8 cellular contexts compared by ENCODE assay signal in the genomic region with DNA sequence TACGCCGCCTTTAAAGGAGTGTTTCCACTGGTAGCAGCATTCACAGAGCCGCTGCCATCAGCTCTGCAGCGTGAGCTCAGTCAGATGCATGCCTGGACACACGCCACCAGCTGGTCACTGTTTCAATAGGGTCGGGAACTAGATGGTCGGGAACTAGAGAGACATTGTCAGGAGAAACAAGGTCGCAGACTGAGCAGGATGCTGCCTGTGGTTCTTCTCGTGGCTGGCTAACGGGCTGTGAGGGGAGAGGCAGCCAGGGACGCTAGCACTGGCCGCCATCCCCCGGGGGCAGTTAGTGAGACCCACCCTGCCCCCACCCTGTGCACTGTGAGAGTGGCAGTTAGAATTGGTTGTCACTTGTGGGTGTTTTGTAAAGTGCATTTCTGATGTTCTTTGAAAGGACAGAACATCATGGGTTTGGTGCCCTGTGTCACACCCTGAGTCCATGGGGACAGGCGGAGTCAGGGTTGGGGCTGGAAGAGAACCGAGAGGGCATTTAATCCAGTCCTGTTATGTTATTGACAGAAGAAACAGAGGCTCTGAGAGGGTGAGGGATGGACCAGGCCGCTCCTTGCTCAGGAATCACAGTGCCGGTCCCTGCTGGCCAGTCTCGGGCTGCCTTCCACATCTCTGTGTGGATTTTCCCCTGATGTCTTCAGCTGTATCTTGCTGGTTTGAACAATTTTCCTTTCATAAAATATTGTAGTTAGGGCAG.
DNase-seq lines count a peak whose midpoint lies in the region; ATAC-seq, FAIRE-seq and TF ChIP-seq lines count a peak whose summit lies in the region.

No MANE protein-coding gene starts in this region.

- H4K20me1 ChIP-seq in GM23338 (replicated peaks; ENCODE audit: insufficient read depth) = no peaks in the 10 kb centered on the region

- peaks cover 11% of the 10 kb centered on the region; the same call in 1 of the 2 replicates for H3K9me2 ChIP-seq in GM23338 (ENCODE audit: insufficient read depth)

- no peaks in the 10 kb centered on the region for H3K36me3 Mint-ChIP-seq in GM23338 (ENCODE audit: low read depth)

- H2AFZ ChIP-seq in GM23338 = no peak overlapping the region

- ATAC-seq in GM23338 (peak; percentile 86), GM21825 (IDR thresholded peaks at IDR 0.05; ENCODE audit: unreplicated experiment) (no peak)

- H3K4me1 Mint-ChIP-seq in GM23338 = peaks cover 40% of the 10 kb centered on the region

- H3K9me3 Mint-ChIP-seq in GM23338 = no peaks in the 10 kb centered on the region

- no peak overlapping the region for H3K4me3 Mint-ChIP-seq in GM23338

- no peaks in the 10 kb centered on the region for H3K27me3 ChIP-seq in GM23338 (ENCODE audit: insufficient read depth)

- TF ChIP-seq CTCF in GM23338 (conservative IDR thresholded peaks at IDR 0.05; ENCODE audit: low read depth in 2 of 2) (peak; percentile 47 to 71), RWPE1 (conservative IDR thresholded peaks at IDR 0.05; ENCODE audit: low read depth) (no peak), fibroblast of pulmonary artery (IDR thresholded peaks at IDR 0.05; ENCODE audit: low read length, missing control alignments) (peak; percentile 42)

- peak; percentile 82 for DNase-seq in GM23338 (ENCODE audit: low spot score)
- DNase-seq in RWPE1 (ENCODE audit: low spot score) = peak; percentile 17
- peak; percentile 42 for DNase-seq in fibroblast of pulmonary artery (ENCODE audit: low read depth)
- peak in 54 of 56 donors; percentile 23 to 90 (median 72) for DNase-seq in nucleus accumbens (lab: John Stamatoyannopoulos, UW)
- no peak for DNase-seq in NCI-H774 (lab: John Stamatoyannopoulos, UW)
- no peak for DNase-seq in GM12891 (ENCODE audit: insufficient read length, low spot score)
- no peak for DNase-seq in activated naive CD4-positive, alpha-beta T cell treated with anti-CD3 and anti-CD28 coated beads, Interleukin-2, amount 50 U/mL, for 16 hours

- no peak for FAIRE-seq in GM12891 (lab: Jason Lieb, UNC)

- CTCF ChIA-PET in RWPE1 (lab: Yijun Ruan, JAX) = no interaction called here

- H3K36me3 ChIP-seq in GM23338 (ENCODE audit: insufficient read depth) = no peaks in the 10 kb centered on the region

- POLR2A ChIA-PET in RWPE1 (lab: Yijun Ruan, JAX; ENCODE audit: low non-redundant PET) = no interaction called here

- no peak overlapping the region for H3K27ac ChIP-seq in GM23338 (ENCODE audit: low read depth)
- no peak overlapping the region for H3K27ac ChIP-seq in RWPE1

- H3K4me1 ChIP-seq in GM23338 (ENCODE audit: insufficient read depth) = peaks cover 38% of the 10 kb centered on the region

- H3K4me3 ChIP-seq in GM23338 (no peak overlapping the region), fibroblast of pulmonary artery (replicated peaks; ENCODE audit: low read depth, low read length) (no peak overlapping the region)

- H3K27me3 Mint-ChIP-seq in GM23338 (ENCODE audit: insufficient read depth, low read depth, poor library complexity) = peaks cover 10% of the 10 kb centered on the region

- no peak overlapping the region for H3K4me2 ChIP-seq in GM23338

- peak overlapping the region; percentile 59; the same call in 1 of the 2 replicates for H3K27ac Mint-ChIP-seq in GM23338

- H3F3A ChIP-seq in GM23338 (replicated peaks; ENCODE audit: low read depth) = no peaks in the 10 kb centered on the region

- no peak for TF ChIP-seq POLR2A in GM12891 (IDR thresholded peaks at IDR 0.05; ENCODE audit: low read depth, low read length)

- H3K79me2 ChIP-seq in GM23338 (replicated peaks; ENCODE audit: insufficient read depth) = no peaks in the 10 kb centered on the region

TF ChIP-seq in GM23338, 12 proteins besides CTCF, POLR2A, EP300 and RAD21 (continues in another document):
- no peak for TF ChIP-seq EZH2 (IDR thresholded peaks at IDR 0.05; ENCODE audit: low read depth, unreplicated experiment)
- no peak for TF ChIP-seq JUNB (IDR thresholded peaks at IDR 0.05; ENCODE audit: unreplicated experiment)
- no peak for TF ChIP-seq STAT1 (IDR thresholded peaks at IDR 0.05; ENCODE audit: unreplicated experiment)
- no peak for TF ChIP-seq ZNF114 (CRISPR knock-in tag; IDR thresholded peaks at IDR 0.05)

TF ChIP-seq in GM12891, 5 proteins besides CTCF, POLR2A, EP300 and RAD21:
- TF ChIP-seq SPI1 (IDR thresholded peaks at IDR 0.05; ENCODE audit: low read depth, low read length) (no peak), POLR2AphosphoS5 (IDR thresholded peaks at IDR 0.05; ENCODE audit: low read depth, low read length) (no peak), PAX5 (IDR thresholded peaks at IDR 0.05; ENCODE audit: insufficient read depth, low read length, severe bottlenecking) (no peak), TAF1 (IDR thresholded peaks at IDR 0.05; ENCODE audit: low read depth, low read length) (no peak), POU2F2 (IDR thresholded peaks at IDR 0.05; ENCODE audit: low read depth, low read length) (no peak)

Comparison
In these comparisons a context has a peak if more than half of its experiments do, and no peak if none do; other contexts are left out.
1. DNase-seq: peak in GM23338 (single experiment), RWPE1 (single experiment), fibroblast of pulmonary artery (single experiment) and nucleus accumbens (54 of 56); none in NCI-H774 (single experiment), GM12891 (single experiment) and activated naive CD4-positive, alpha-beta T cell treated with anti-CD3 and anti-CD28 coated beads, Interleukin-2, amount 50 U/mL, for 16 hours (single experiment).